ENCODE assay signal across 37 cellular contexts in genomic region chr10:10497245-10497644, GRCh38.
"Had no signal": no experiment of that assay in that cellular context is flagged by ENCODE, and none has a peak within 500 bp of the region (broad histone marks: within the 10 kb centered on the region; RNA-seq: fewer than 3 reads in every experiment).

No MANE protein-coding gene starts in this region.

- ATAC-seq: left cardiac atrium; left ventricle myocardium superior; naive thymus-derived CD4-positive, alpha-beta T cell; psoas muscle; stimulated activated naive B cell treated with anti-CD40 and anti-IgM and Interleukin-4, amounts not matched to agents 10 μg/mL and 1 μg/mL and 100 μg/mL, for 72 hours had no signal

- H3K4me1 ChIP-seq: ascending aorta, parathyroid adenoma, psoas muscle, right atrium auricular region, stomach had no signal

- H3K9ac ChIP-seq: parathyroid adenoma had no signal

- H3K79me2 ChIP-seq: hepatocyte, parathyroid adenoma had no signal

- H3K36me3 ChIP-seq: ascending aorta, cardiac muscle cell, right atrium auricular region, stomach, tibial artery, WERI-Rb-1 had no signal

- H3K27ac ChIP-seq: ascending aorta, cardiac muscle cell, coronary artery, hepatocyte, parathyroid adenoma, psoas muscle, right atrium auricular region, stomach, tibial artery, WERI-Rb-1 had no signal

- H3K4me1 Mint-ChIP-seq: activated CD4-positive, alpha-beta T cell treated with anti-CD3 and anti-CD28 coated beads, Interleukin-2, amount 10 ng/mL, durations not matched to agents 24 days and 14 days; activated naive CD8-positive, alpha-beta T cell treated with anti-CD3 and anti-CD28 coated beads, Interleukin-2, amount 10 ng/mL, durations not matched to agents 7 days and 5 days; brain; naive thymus-derived CD4-positive, alpha-beta T cell; stimulated activated naive B cell treated with anti-CD40 and anti-IgM and Interleukin-4, amounts not matched to agents 10 μg/mL and 1 μg/mL and 100 μg/mL, for 72 hours had no signal

- H3K27me3 ChIP-seq: ascending aorta, cardiac muscle cell, dorsolateral prefrontal cortex, hepatocyte, right atrium auricular region, stomach, tibial artery had no signal

- H3K36me3 Mint-ChIP-seq: activated CD4-positive, alpha-beta memory T cell treated with anti-CD3 and anti-CD28 coated beads for 36 hours; activated naive CD8-positive, alpha-beta T cell treated with anti-CD3 and anti-CD28 coated beads, Interleukin-2, amount 10 ng/mL, durations not matched to agents 7 days and 5 days; brain; naive thymus-derived CD4-positive, alpha-beta T cell; stimulated activated naive B cell treated with anti-CD40 and anti-IgM and Interleukin-4, amounts not matched to agents 10 μg/mL and 1 μg/mL and 100 μg/mL, for 72 hours had no signal

- H3K4me3 ChIP-seq: ascending aorta, cardiac muscle cell, coronary artery, dorsolateral prefrontal cortex, hepatocyte, psoas muscle, right atrium auricular region, stomach, tibial artery had no signal

- H3K27ac Mint-ChIP-seq: activated CD4-positive, alpha-beta memory T cell treated with anti-CD3 and anti-CD28 coated beads for 36 hours; activated CD4-positive, alpha-beta T cell treated with anti-CD3 and anti-CD28 coated beads, Interleukin-2, amount 10 ng/mL, durations not matched to agents 24 days and 14 days; activated naive CD4-positive, alpha-beta T cell treated with anti-CD3 and anti-CD28 coated beads for 36 hours; activated naive CD8-positive, alpha-beta T cell treated with anti-CD3 and anti-CD28 coated beads, Interleukin-2, amount 10 ng/mL, durations not matched to agents 7 days and 5 days; activated T-helper 1 cell treated with anti-CD3 and anti-CD28 coated beads, Interleukin-12 subunit alpha, Interleukin-12 subunit beta, Interleukin-2, Interleukin-4 antibody, amounts not matched to agents 30 ng/mL and 10 ng/mL and 1 ng/mL, durations not matched to agents 14 hours and 24 hours and 36 hours; brain; naive thymus-derived CD4-positive, alpha-beta T cell; stimulated activated naive B cell treated with anti-CD40 and anti-IgM and Interleukin-4, amounts not matched to agents 10 μg/mL and 1 μg/mL and 100 μg/mL, for 72 hours; T-helper 1 cell treated with Interleukin-12 subunit alpha and Interleukin-12 subunit beta and Interleukin-4 antibody, amounts not matched to agents 30 μg/mL and 1 μg/mL, for 36 hours had no signal

- FAIRE-seq: endothelial cell of umbilical vein, TTC549 had no signal

- H3K4me3 Mint-ChIP-seq: activated CD4-positive, alpha-beta memory T cell treated with anti-CD3 and anti-CD28 coated beads for 36 hours; activated CD4-positive, alpha-beta T cell treated with anti-CD3 and anti-CD28 coated beads, Interleukin-2, amount 10 ng/mL, durations not matched to agents 24 days and 14 days; activated naive CD4-positive, alpha-beta T cell treated with anti-CD3 and anti-CD28 coated beads for 36 hours; activated naive CD8-positive, alpha-beta T cell treated with anti-CD3 and anti-CD28 coated beads, Interleukin-2, amount 10 ng/mL, durations not matched to agents 7 days and 5 days; activated T-helper 1 cell treated with anti-CD3 and anti-CD28 coated beads, Interleukin-12 subunit alpha, Interleukin-12 subunit beta, Interleukin-2, Interleukin-4 antibody, amounts not matched to agents 30 ng/mL and 10 ng/mL and 1 ng/mL, durations not matched to agents 14 hours and 24 hours and 36 hours; brain; naive thymus-derived CD4-positive, alpha-beta T cell; stimulated activated naive B cell treated with anti-CD40 and anti-IgM and Interleukin-4, amounts not matched to agents 10 μg/mL and 1 μg/mL and 100 μg/mL, for 72 hours; T-helper 1 cell treated with Interleukin-12 subunit alpha and Interleukin-12 subunit beta and Interleukin-4 antibody, amounts not matched to agents 30 μg/mL and 1 μg/mL, for 36 hours had no signal

- H3K27me3 Mint-ChIP-seq: activated CD4-positive, alpha-beta T cell treated with anti-CD3 and anti-CD28 coated beads, Interleukin-2, amount 10 ng/mL, durations not matched to agents 24 days and 14 days had no signal

- H3K9me3 ChIP-seq: ascending aorta, psoas muscle, right atrium auricular region, tibial artery had no signal

- DNase-seq: activated CD4-positive, alpha-beta memory T cell treated with anti-CD3 and anti-CD28 coated beads for 36 hours; activated CD4-positive, alpha-beta T cell treated with anti-CD3 and anti-CD28 coated beads, Interleukin-2, amount 10 ng/mL, durations not matched to agents 24 days and 14 days; activated CD4-positive, CD25-positive, alpha-beta regulatory T cell treated with anti-CD3 and anti-CD28 coated beads, Interleukin-2, amount 50 U/mL, for 72 hours; activated CD8-positive, alpha-beta memory T cell treated with anti-CD3 and anti-CD28 coated beads, Interleukin-2, amount 50 U/mL, for 4 hours; activated effector memory CD4-positive, alpha-beta T cell treated with anti-CD3 and anti-CD28 coated beads, Interleukin-2, amount 50 U/mL, for 16 hours; activated naive CD4-positive, alpha-beta T cell treated with anti-CD3 and anti-CD28 coated beads for 36 hours; activated naive CD8-positive, alpha-beta T cell treated with anti-CD3 and anti-CD28 coated beads, Interleukin-2, amount 10 ng/mL, durations not matched to agents 7 days and 5 days; activated T-cell treated with anti-CD3 and anti-CD28 coated beads, Interleukin-2, amount 50 U/mL, for 1 hour; cerebellar nuclear complex; dorsolateral prefrontal cortex; effector memory CD4-positive, alpha-beta T cell; foreskin melanocyte; islet precursor cell; left cardiac atrium; left ventricle myocardium superior; midbrain; naive thymus-derived CD4-positive, alpha-beta T cell; occipital lobe; psoas muscle; stimulated activated CD4-positive, alpha-beta T cell treated with anti-CD3 and anti-CD28 coated beads, Interleukin-15, amount 100 ng/mL, for 24 hours; stimulated activated CD4-positive, alpha-beta T cell treated with anti-CD3 and anti-CD28 coated beads, Interleukin-2, amount 100 ng/mL, for 24 hours; stimulated activated naive B cell treated with anti-CD40 and anti-IgM and Interleukin-4, amounts not matched to agents 10 μg/mL and 1 μg/mL and 100 μg/mL, for 72 hours; stomach; T-helper 9 cell; tibial artery; WERI-Rb-1 had no signal

- H3K4me2 ChIP-seq: hepatocyte had no signal

- H3K9me3 Mint-ChIP-seq: activated CD4-positive, alpha-beta T cell treated with anti-CD3 and anti-CD28 coated beads, Interleukin-2, amount 10 ng/mL, durations not matched to agents 24 days and 14 days; T-helper 1 cell treated with Interleukin-12 subunit alpha and Interleukin-12 subunit beta and Interleukin-4 antibody, amounts not matched to agents 30 μg/mL and 1 μg/mL, for 36 hours had no signal

- H2AFZ ChIP-seq: hepatocyte, parathyroid adenoma had no signal
